In the genomic region with DNA sequence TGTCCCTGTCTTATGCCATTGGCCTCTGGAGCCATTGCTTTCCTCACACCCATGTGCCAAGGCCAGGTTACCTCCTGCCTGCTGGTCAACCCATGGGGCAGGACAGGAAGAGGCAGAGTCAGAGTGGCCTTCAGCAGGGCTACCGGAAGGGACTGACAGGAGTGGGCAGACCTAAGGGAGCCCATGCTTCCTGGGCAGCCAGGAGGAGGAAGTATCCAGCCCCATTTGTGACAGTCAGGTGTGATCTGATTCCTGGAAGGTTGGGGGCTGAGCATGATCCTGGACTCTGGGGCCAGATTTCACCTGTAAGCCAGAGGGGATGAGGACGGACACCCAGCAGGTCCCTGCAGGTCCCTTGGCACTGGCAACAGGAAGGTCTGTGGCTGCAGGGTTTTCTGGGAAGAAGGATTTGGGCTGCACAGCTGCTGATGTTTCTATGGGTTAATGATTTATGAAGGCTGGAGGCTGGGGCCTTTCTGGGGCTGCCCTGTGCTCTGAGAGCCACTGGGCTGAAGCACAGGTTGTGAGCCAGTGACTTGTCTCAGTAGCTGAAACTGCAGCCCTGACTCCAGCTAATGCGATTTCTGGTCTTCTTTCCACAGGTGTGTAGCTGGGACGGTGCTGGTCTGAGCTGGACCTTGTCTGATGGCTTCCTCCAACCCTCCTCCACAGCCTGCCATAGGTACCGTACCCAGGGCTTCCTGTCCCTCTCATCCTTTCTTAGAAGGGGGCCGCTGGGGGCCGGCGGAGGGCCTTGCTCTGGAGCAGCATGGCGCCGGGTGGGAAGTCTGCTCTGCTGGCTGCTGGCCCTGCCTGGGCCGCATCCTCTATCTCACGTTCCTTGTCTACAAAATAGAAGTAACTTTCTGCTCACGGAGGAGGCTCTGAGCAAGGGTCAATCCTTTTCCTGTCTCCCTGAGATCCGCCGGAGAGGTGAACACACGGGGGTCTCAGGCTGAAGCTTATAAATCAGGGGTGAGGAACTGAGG, we compare ENCODE assay signal across 15 cellular contexts. TPM values are rescaled to one million over a fixed set of nuclear protein-coding genes. Genes with fewer than 3 reads are reported as not detected.
DNase-seq lines count a peak whose midpoint lies in the region; TF ChIP-seq lines count a peak whose summit lies in the region.
"Had no signal": no experiment of that assay in that cellular context is flagged by ENCODE, and none has a peak within 500 bp of the region (broad histone marks: within the 10 kb centered on the region; RNA-seq: fewer than 3 reads in every experiment).

No MANE protein-coding gene starts in this region.

- H2AFZ ChIP-seq in GM23248, result no peak overlapping the region

- peaks cover 51% of the 10 kb centered on the region for H3K79me2 ChIP-seq in GM23248 (ENCODE audit: insufficient read depth)

- peaks cover 6% of the 10 kb centered on the region; the same call in 1 of the 2 replicates for H3K36me3 ChIP-seq in BLaER1
- no peaks in the 10 kb centered on the region for H3K36me3 ChIP-seq in GM23248 (ENCODE audit: low read depth)
- no peaks in the 10 kb centered on the region for H3K36me3 ChIP-seq in BE2C

- DNase-seq in HuH-7.5 (ENCODE audit: low spot score), result peak; percentile 76
- no peak for DNase-seq in epithelial cell of prostate (ENCODE audit: low read depth, low spot score)
- no peak for DNase-seq in neural crest cell (ENCODE audit: low read depth, low spot score)
- DNase-seq in NCI-H1436 treated with DMSO at 0.1 percent for 48 hours (lab: John Stamatoyannopoulos, UW), result no peak
- DNase-seq in GM23248, result no peak
- DNase-seq in BE2C, result no peak
- DNase-seq in NCI-H1694 treated with DMSO at 0.1 percent for 48 hours (lab: John Stamatoyannopoulos, UW), result no peak
- DNase-seq: activated effector memory CD4-positive, alpha-beta T cell treated with anti-CD3 and anti-CD28 coated beads, Interleukin-2, amount 50 U/mL, for 16 hours; GDM1; immature natural killer cell; NCI-H1092; SW 1271 had no signal

- peak overlapping the region; percentile 78 for H3K4me2 ChIP-seq in BLaER1
- no peak overlapping the region for H3K4me2 ChIP-seq in GM23248 (ENCODE audit: unreplicated experiment)

- no peaks in the 10 kb centered on the region for H3K9me2 ChIP-seq in GM23248 (ENCODE audit: insufficient read depth)

- H3K4me1 Mint-ChIP-seq in neural crest cell, result peaks cover 63% of the 10 kb centered on the region
- H3K4me1 Mint-ChIP-seq: B cell, immature natural killer cell had no signal

- TF ChIP-seq CTCF in neural crest cell (conservative IDR thresholded peaks at IDR 0.05), result no peak
- no peak for TF ChIP-seq CTCF in BE2C (IDR thresholded peaks at IDR 0.05; ENCODE audit: low read depth, low read length)

- H3K27me3 Mint-ChIP-seq in neural crest cell (ENCODE audit: low read depth), result no peaks in the 10 kb centered on the region
- H3K27me3 Mint-ChIP-seq: activated CD4-positive, alpha-beta T cell treated with anti-CD3 and anti-CD28 coated beads, Interleukin-2, amount 10 ng/mL, durations not matched to agents 7 days and 5 days had no signal

- H3K36me3 Mint-ChIP-seq in neural crest cell (ENCODE audit: low read depth), result no peaks in the 10 kb centered on the region
- H3K36me3 Mint-ChIP-seq: immature natural killer cell had no signal

- H3F3A ChIP-seq in GM23248 (ENCODE audit: insufficient read depth), result no peaks in the 10 kb centered on the region

- peak overlapping the region; percentile 32 for H3K27ac ChIP-seq in BLaER1
- H3K27ac ChIP-seq in epithelial cell of prostate, result peak overlapping the region; percentile 58
- no peak overlapping the region for H3K27ac ChIP-seq in GM23248

- in situ Hi-C loops in GM23248 (cut with MboI), result no loop called here

- H3K27me3 ChIP-seq in BLaER1 (no peaks in the 10 kb centered on the region), GM23248 (replicated peaks; ENCODE audit: insufficient read depth) (no peaks in the 10 kb centered on the region), BE2C (no peaks in the 10 kb centered on the region)

- no peaks in the 10 kb centered on the region for H3K9me3 Mint-ChIP-seq in neural crest cell
- H3K9me3 Mint-ChIP-seq: activated CD4-positive, alpha-beta T cell treated with anti-CD3 and anti-CD28 coated beads, Interleukin-2, amount 10 ng/mL, durations not matched to agents 7 days and 5 days; immature natural killer cell had no signal

- H3K9me3 ChIP-seq in BLaER1, result no peaks in the 10 kb centered on the region
- H3K9me3 ChIP-seq in GM23248 (ENCODE audit: low read depth), result no peaks in the 10 kb centered on the region
- no peaks in the 10 kb centered on the region for H3K9me3 ChIP-seq in BE2C

- H4K20me1 ChIP-seq in BLaER1 (peaks cover 61% of the 10 kb centered on the region), GM23248 (ENCODE audit: insufficient read depth) (no peaks in the 10 kb centered on the region)

- H3K27ac Mint-ChIP-seq in neural crest cell (ENCODE audit: unreplicated experiment), result peak overlapping the region; percentile 82
- H3K27ac Mint-ChIP-seq: activated CD4-positive, alpha-beta T cell treated with anti-CD3 and anti-CD28 coated beads, Interleukin-2, amount 10 ng/mL, durations not matched to agents 7 days and 5 days; B cell; immature natural killer cell had no signal

- H3K4me1 ChIP-seq in BLaER1 (peaks cover 62% of the 10 kb centered on the region), GM23248 (ENCODE audit: insufficient read depth) (no peaks in the 10 kb centered on the region), BE2C (no peaks in the 10 kb centered on the region)

- H3K4me3 Mint-ChIP-seq in neural crest cell, result no peak overlapping the region
- H3K4me3 Mint-ChIP-seq: activated CD4-positive, alpha-beta T cell treated with anti-CD3 and anti-CD28 coated beads, Interleukin-2, amount 10 ng/mL, durations not matched to agents 7 days and 5 days; B cell; immature natural killer cell had no signal

- WGBS in GM23248 (ENCODE audit: low coverage in 1 of 2, low lambda C conversion rate in 2 of 2, missing lambda C conversion rate in 2 of 2), 2 experiments, result 91 to 93% methylated on average over 16 of the region's 16 CpGs

- H3K9ac ChIP-seq in BLaER1, result peak overlapping the region; percentile 33; the same call in 1 of the 2 replicates
- no peak overlapping the region for H3K9ac ChIP-seq in GM23248

- no peak overlapping the region for H3K4me3 ChIP-seq in BLaER1
- no peak overlapping the region for H3K4me3 ChIP-seq in GM23248
- no peak overlapping the region for H3K4me3 ChIP-seq in BE2C (ENCODE audit: low read depth, low read length)

RNA-seq across cellular contexts. Expression of a gene that starts 40.7 kb away (rescaled TPM):
- 20.4 and 22.2 TPM in 2 replicates for total RNA-seq in neural crest cell
- total RNA-seq in GM23248 (2014; rRNA removed; shearing (Covaris generic)), result 16.1 and 19.3 TPM in 2 replicates
- polyA plus RNA-seq in GM23248 (2016; fragmentation: Nextera tagmentation; extraction: Ambion mirVana), result 6.0 TPM in 2 replicates
- polyA plus RNA-seq in BE2C (2012; ENCODE audit: insufficient read depth, insufficient read length, low read depth), result 15.4 TPM
- total RNA-seq: activated CD4-positive, alpha-beta T cell treated with anti-CD3 and anti-CD28 coated beads, Interleukin-2, amount 10 ng/mL, durations not matched to agents 7 days and 5 days had no signal
